In genomic region chr17:42517516-42517915, GRCh38 we compare ENCODE assay signal across 8 cellular contexts. TPM values are rescaled to one million over a fixed set of nuclear protein-coding genes. Genes with fewer than 3 reads are reported as not detected.
DNase-seq lines count a peak whose midpoint lies in the region; ATAC-seq, FAIRE-seq and TF ChIP-seq lines count a peak whose summit lies in the region.

No MANE protein-coding gene starts in this region.

- CTCF ChIA-PET in activated CD8-positive, alpha-beta T cell treated with anti-CD3 and anti-CD28 coated beads for 36 hours (lab: Charles Lee): interaction anchor here (0.5 to 4.5 kb wide), 42 partner anchors 10 to 406 kb away, joined by 3 to 34 read pairs (median 4); partner anchors contain the start of genes CAVIN1, DHX58, GHDC and NAGLU

- intact Hi-C loops in activated CD8-positive, alpha-beta T cell treated with anti-CD3 and anti-CD28 coated beads for 36 hours (cut with micrococcal nuclease): loop anchor here (2.0 kb wide), 1 partner anchor 79 kb away; no protein-coding TSS in a partner anchor

- H2AFZ ChIP-seq in ACC112 (ENCODE audit: low read length, unreplicated experiment): no peak overlapping the region

- peak overlapping the region in 1 of 2 donors; percentile 64 for H3K9ac ChIP-seq in duodenal mucosa (ENCODE audit: low read depth in 1 of 2, low read length in 2 of 2)

- H3K4me1 ChIP-seq in ACC112 (ENCODE audit: control insufficient read depth, insufficient read depth, low read length, unreplicated experiment) (peaks cover 52% of the 10 kb centered on the region), duodenal mucosa (ENCODE audit: control insufficient read depth in 1 of 2, insufficient read depth in 2 of 2, low read length in 2 of 2) (peaks cover 47 to 59% of the 10 kb centered on the region in 2 donors)

- H3K4me3 ChIP-seq in ACC112 (ENCODE audit: low read depth, low read length) (0 out of 2 replicates have a peak overlapping the region, but pooled peaks have one; percentile 30), duodenal mucosa (ENCODE audit: low read depth in 1 of 2, low read length in 2 of 2) (no peak overlapping the region)

- no peaks in the 10 kb centered on the region for H3K27me3 Mint-ChIP-seq in activated CD8-positive, alpha-beta T cell treated with anti-CD3 and anti-CD28 coated beads for 36 hours
- no peaks in the 10 kb centered on the region for H3K27me3 Mint-ChIP-seq in memory B cell

- H3K9me3 ChIP-seq in duodenal mucosa (ENCODE audit: control insufficient read depth in 1 of 2, low read length in 2 of 2): no peaks in the 10 kb centered on the region

- no peaks in the 10 kb centered on the region for H3K27me3 ChIP-seq in ACC112 (ENCODE audit: insufficient read depth, low read length)
- no peaks in the 10 kb centered on the region for H3K27me3 ChIP-seq in duodenal mucosa (ENCODE audit: control insufficient read depth in 1 of 2, insufficient read depth in 2 of 2, low read length in 2 of 2)

- H3K4me1 Mint-ChIP-seq in activated CD8-positive, alpha-beta T cell treated with anti-CD3 and anti-CD28 coated beads for 36 hours (ENCODE audit: low read depth): no peaks in the 10 kb centered on the region
- peaks cover 2% of the 10 kb centered on the region for H3K4me1 Mint-ChIP-seq in memory B cell

- DNase-seq in GM19239 (ENCODE audit: insufficient read length, low spot score): peak; percentile 81
- peak; percentile 2 for DNase-seq in NCI-H748 treated with DMSO at 0.1 percent for 48 hours (lab: John Stamatoyannopoulos, UW)
- peak; percentile 90 for DNase-seq in activated CD8-positive, alpha-beta T cell treated with anti-CD3 and anti-CD28 coated beads for 36 hours
- peak; percentile 84 to 92 for DNase-seq in memory B cell (ENCODE audit: low spot score in 2 of 2)
- peak; percentile 63 for DNase-seq in stimulated activated CD8-positive, alpha-beta memory T cell treated with anti-CD3 and anti-CD28 coated beads, Interleukin-12 subunit alpha, Interleukin-12 subunit beta, amount 100 ng/mL, for 4 hours (ENCODE audit: low read depth)

- no peak overlapping the region for H3K4me3 Mint-ChIP-seq in activated CD8-positive, alpha-beta T cell treated with anti-CD3 and anti-CD28 coated beads for 36 hours
- no peak overlapping the region for H3K4me3 Mint-ChIP-seq in memory B cell

- H3K27ac Mint-ChIP-seq in activated CD8-positive, alpha-beta T cell treated with anti-CD3 and anti-CD28 coated beads for 36 hours: no peak overlapping the region
- no peak overlapping the region for H3K27ac Mint-ChIP-seq in memory B cell

- peak; percentile 84 for ATAC-seq in activated CD8-positive, alpha-beta T cell treated with anti-CD3 and anti-CD28 coated beads for 36 hours
- peak; percentile 97 for ATAC-seq in memory B cell (ENCODE audit: low read depth)
- no peak for ATAC-seq in GM19023 (IDR thresholded peaks at IDR 0.05; ENCODE audit: unreplicated experiment)

- H3K36me3 Mint-ChIP-seq in activated CD8-positive, alpha-beta T cell treated with anti-CD3 and anti-CD28 coated beads for 36 hours (ENCODE audit: low read depth): no peaks in the 10 kb centered on the region
- peaks cover 16% of the 10 kb centered on the region for H3K36me3 Mint-ChIP-seq in memory B cell

- TF ChIP-seq CTCF in activated CD8-positive, alpha-beta T cell treated with anti-CD3 and anti-CD28 coated beads for 36 hours (IDR thresholded peaks at IDR 0.05): peak; percentile 97

- no peaks in the 10 kb centered on the region for H3K9me3 Mint-ChIP-seq in activated CD8-positive, alpha-beta T cell treated with anti-CD3 and anti-CD28 coated beads for 36 hours
- no peaks in the 10 kb centered on the region for H3K9me3 Mint-ChIP-seq in memory B cell

- H3K79me2 ChIP-seq in ACC112 (ENCODE audit: control insufficient read depth, insufficient read depth, low read length, unreplicated experiment): no peaks in the 10 kb centered on the region

- FAIRE-seq in GM19239 (lab: Jason Lieb, UNC): peak; percentile 88

- H3K36me3 ChIP-seq in ACC112 (ENCODE audit: insufficient read depth, low read length) (no peaks in the 10 kb centered on the region), duodenal mucosa (ENCODE audit: control insufficient read depth in 1 of 2, insufficient read depth in 2 of 2, low read length in 2 of 2) (peaks cover 13 to 28% of the 10 kb centered on the region in 2 donors)

- H3K27ac ChIP-seq in ACC112 (ENCODE audit: low read depth, low read length) (peak overlapping the region; percentile 99), duodenal mucosa (ENCODE audit: low read depth, low read length) (peak overlapping the region; percentile 89)

- POLR2A ChIA-PET in activated CD8-positive, alpha-beta T cell treated with anti-CD3 and anti-CD28 coated beads for 36 hours (lab: Charles Lee): no interaction called here

RNA-seq across cellular contexts. Expression of gene NAGLU, which starts 18.5 kb away (rescaled TPM):
- total RNA-seq in activated CD8-positive, alpha-beta T cell treated with anti-CD3 and anti-CD28 coated beads for 36 hours: 10 to 100 TPM; 10.8 to 11.4 TPM

RNA-seq across cellular contexts. Expression of gene HSD17B1, which starts 35.2 kb away (rescaled TPM):
- total RNA-seq in activated CD8-positive, alpha-beta T cell treated with anti-CD3 and anti-CD28 coated beads for 36 hours: under 1 TPM; 0.43 to 0.49 TPM

RNA-seq across cellular contexts. Expression of gene COASY, which starts 44.4 kb away (rescaled TPM):
- total RNA-seq in activated CD8-positive, alpha-beta T cell treated with anti-CD3 and anti-CD28 coated beads for 36 hours: 10 to 100 TPM; 59.5 to 60.9 TPM

RNA-seq across cellular contexts. Expression of gene MLX, which starts 49.4 kb away (rescaled TPM):
- 10 to 100 TPM; 42.7 to 45.9 TPM for total RNA-seq in activated CD8-positive, alpha-beta T cell treated with anti-CD3 and anti-CD28 coated beads for 36 hours

RNA-seq across cellular contexts. Expression of gene ATP6V0A1, which starts 58.8 kb away (rescaled TPM):
- 1 to 10 TPM; 5.8 to 7.1 TPM for total RNA-seq in activated CD8-positive, alpha-beta T cell treated with anti-CD3 and anti-CD28 coated beads for 36 hours

Comparison
In these comparisons a context has a peak if more than half of its experiments do, and no peak if none do; other contexts are left out.
1. DNase-seq: peak in every context shown above with its lines; median percentile 90 in activated CD8-positive, alpha-beta T cell treated with anti-CD3 and anti-CD28 coated beads for 36 hours; 88 in memory B cell; 81 in GM19239; 63 in stimulated activated CD8-positive, alpha-beta memory T cell treated with anti-CD3 and anti-CD28 coated beads, Interleukin-12 subunit alpha, Interleukin-12 subunit beta, amount 100 ng/mL, for 4 hours; 2 in NCI-H748 treated with DMSO at 0.1 percent for 48 hours.